25 cellular contexts compared by ENCODE assay signal in genomic region chr10:74992068-74992467, GRCh38.
"Had no signal": no experiment of that assay in that cellular context is flagged by ENCODE, and none has a peak within 500 bp of the region (broad histone marks: within the 10 kb centered on the region; RNA-seq: fewer than 3 reads in every experiment).

No MANE protein-coding gene starts in this region.

- H3K27me3 ChIP-seq: adrenal gland, body of pancreas, colonic mucosa had no signal

- H3K9me3 ChIP-seq: adrenal gland, body of pancreas, colonic mucosa had no signal

- H3K27ac ChIP-seq: adrenal gland, body of pancreas, colonic mucosa, epithelial cell of prostate had no signal

- H3K4me3 ChIP-seq: adrenal gland, body of pancreas, colonic mucosa had no signal

- FAIRE-seq: endometrium, frontal cortex had no signal

- H3K36me3 ChIP-seq: adrenal gland, colonic mucosa had no signal

- DNase-seq: activated CD4-positive, alpha-beta memory T cell treated with anti-CD3 and anti-CD28 coated beads for 36 hours; activated CD4-positive, alpha-beta T cell treated with anti-CD3 and anti-CD28 coated beads for 36 hours; activated CD4-positive, alpha-beta T cell treated with anti-CD3 and anti-CD28 coated beads, Interleukin-2, amount 10 ng/mL, durations not matched to agents 24 days and 14 days; activated CD4-positive, CD25-positive, alpha-beta regulatory T cell; activated CD4-positive, CD25-positive, alpha-beta regulatory T cell treated with anti-CD3 and anti-CD28 coated beads, Interleukin-2, amount 50 U/mL, for 72 hours; activated CD8-positive, alpha-beta memory T cell treated with anti-CD3 and anti-CD28 coated beads, Interleukin-2, amount 10 ng/mL, durations not matched to agents 7 days and 5 days; activated CD8-positive, alpha-beta memory T cell treated with anti-CD3 and anti-CD28 coated beads, Interleukin-2, amount 50 U/mL, for 4 hours; activated CD8-positive, alpha-beta T cell treated with anti-CD3 and anti-CD28 coated beads, Interleukin-2, amount 10 ng/mL, durations not matched to agents 7 days and 5 days; activated effector memory CD4-positive, alpha-beta T cell treated with anti-CD3 and anti-CD28 coated beads, Interleukin-2, amount 50 U/mL, for 16 hours; activated naive CD8-positive, alpha-beta T cell treated with anti-CD3 and anti-CD28 coated beads for 36 hours; activated naive CD8-positive, alpha-beta T cell treated with anti-CD3 and anti-CD28 coated beads, Interleukin-2, amount 50 U/mL, for 24 hours; activated T-cell treated with anti-CD3 and anti-CD28 coated beads, Interleukin-2, amount 50 U/mL, for 1 hour; activated T-cell treated with anti-CD3 and anti-CD28 coated beads, Interleukin-2, amount 50 U/mL, for 48 hours; adrenal gland; amygdala; aorta; body of pancreas; caudate nucleus; cerebellar nuclear complex; colonic mucosa; effector CD8-positive, alpha-beta T cell; head of caudate nucleus had no signal
